Comparison of ENCODE assay signal across 18 cellular contexts in the genomic region with DNA sequence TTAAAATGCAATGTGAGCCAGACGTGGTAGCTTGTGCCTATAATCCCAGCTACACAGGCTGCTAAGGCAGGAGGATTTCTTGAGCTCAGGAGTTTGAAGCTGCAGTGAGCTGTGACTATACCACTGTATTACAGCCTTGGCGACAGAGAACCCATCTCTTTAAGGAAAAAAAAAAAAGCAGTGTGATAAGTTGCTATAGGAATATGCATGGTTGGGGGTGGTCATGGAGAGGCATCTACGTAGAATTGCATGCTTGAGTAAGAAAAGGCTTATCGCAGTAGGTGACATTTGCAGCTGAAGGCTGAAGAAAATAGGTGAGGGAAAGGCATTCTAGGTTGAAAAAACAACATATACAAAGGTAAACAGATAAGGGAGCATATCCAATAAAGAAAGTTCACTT.
"Had no signal": no experiment of that assay in that cellular context is flagged by ENCODE, and none has a peak within 500 bp of the region (broad histone marks: within the 10 kb centered on the region; RNA-seq: fewer than 3 reads in every experiment).

No MANE protein-coding gene starts in this region.

- H3K9me3 ChIP-seq: heart right ventricle, tibial nerve had no signal

- H3K9me3 Mint-ChIP-seq: activated naive CD4-positive, alpha-beta T cell treated with anti-CD3 and anti-CD28 coated beads for 36 hours; activated T-cell treated with anti-CD3 and anti-CD28 coated beads, Interleukin-2, amount 50 U/mL, for 24 hours; activated T-helper 2 cell treated with anti-CD3 and anti-CD28 coated beads, Interferon-gamma antibody, Interleukin-2, Interleukin-4, amounts not matched to agents 10 μg/mL and 5 μg/mL and 100 μg/mL, durations not matched to agents 14 hours and 24 hours and 36 hours; nephron progenitor cell; stimulated activated naive CD8-positive, alpha-beta T cell treated with anti-CD3 and anti-CD28 coated beads, Interleukin-15, amount 100 ng/mL, for 72 hours; T-helper 2 cell treated with Interferon-gamma antibody and Interleukin-4, amounts not matched to agents 5 μg/mL and 100 μg/mL, for 36 hours had no signal

- H3K27ac Mint-ChIP-seq: activated naive CD4-positive, alpha-beta T cell treated with anti-CD3 and anti-CD28 coated beads for 36 hours; activated T-cell treated with anti-CD3 and anti-CD28 coated beads, Interleukin-2, amount 50 U/mL, for 24 hours; activated T-helper 2 cell treated with anti-CD3 and anti-CD28 coated beads, Interferon-gamma antibody, Interleukin-2, Interleukin-4, amounts not matched to agents 10 μg/mL and 5 μg/mL and 100 μg/mL, durations not matched to agents 14 hours and 24 hours and 36 hours; nephron progenitor cell; T-helper 2 cell treated with Interferon-gamma antibody and Interleukin-4, amounts not matched to agents 5 μg/mL and 100 μg/mL, for 36 hours had no signal

- H3K27me3 Mint-ChIP-seq: stimulated activated naive CD8-positive, alpha-beta T cell treated with anti-CD3 and anti-CD28 coated beads, Interleukin-15, amount 100 ng/mL, for 72 hours had no signal

- H3K36me3 ChIP-seq: cardiac muscle cell, heart right ventricle, tibial nerve had no signal

- H3K9ac ChIP-seq: parathyroid adenoma had no signal

- DNase-seq: activated naive CD4-positive, alpha-beta T cell treated with anti-CD3 and anti-CD28 coated beads for 36 hours; activated T-cell treated with anti-CD3 and anti-CD28 coated beads, Interleukin-2, amount 50 U/mL, for 24 hours; amygdala; foreskin fibroblast; heart right ventricle; left ventricle myocardium superior; mammary epithelial cell; midbrain; nephron progenitor cell; nucleus accumbens; right cardiac atrium; stimulated activated CD4-positive, alpha-beta T cell treated with anti-CD3 and anti-CD28 coated beads, Interleukin-1b, Interleukin-23, amount 100 ng/mL, for 48 hours; stimulated activated naive CD8-positive, alpha-beta T cell treated with anti-CD3 and anti-CD28 coated beads, Interleukin-15, amount 100 ng/mL, for 72 hours had no signal

- H3K27ac ChIP-seq: cardiac muscle cell, parathyroid adenoma, tibial nerve had no signal

- H3K4me3 Mint-ChIP-seq: activated naive CD4-positive, alpha-beta T cell treated with anti-CD3 and anti-CD28 coated beads for 36 hours; activated T-cell treated with anti-CD3 and anti-CD28 coated beads, Interleukin-2, amount 50 U/mL, for 24 hours; nephron progenitor cell; stimulated activated naive CD8-positive, alpha-beta T cell treated with anti-CD3 and anti-CD28 coated beads, Interleukin-15, amount 100 ng/mL, for 72 hours; T-helper 2 cell treated with Interferon-gamma antibody and Interleukin-4, amounts not matched to agents 5 μg/mL and 100 μg/mL, for 36 hours had no signal

- H3K4me3 ChIP-seq: cardiac muscle cell, heart right ventricle, tibial nerve had no signal

- H3K27me3 ChIP-seq: cardiac muscle cell had no signal

- ATAC-seq: left ventricle myocardium superior; right cardiac atrium; stimulated activated naive CD8-positive, alpha-beta T cell treated with anti-CD3 and anti-CD28 coated beads, Interleukin-15, amount 100 ng/mL, for 72 hours had no signal
